ENCODE assay signal across 34 cellular contexts in the genomic region with DNA sequence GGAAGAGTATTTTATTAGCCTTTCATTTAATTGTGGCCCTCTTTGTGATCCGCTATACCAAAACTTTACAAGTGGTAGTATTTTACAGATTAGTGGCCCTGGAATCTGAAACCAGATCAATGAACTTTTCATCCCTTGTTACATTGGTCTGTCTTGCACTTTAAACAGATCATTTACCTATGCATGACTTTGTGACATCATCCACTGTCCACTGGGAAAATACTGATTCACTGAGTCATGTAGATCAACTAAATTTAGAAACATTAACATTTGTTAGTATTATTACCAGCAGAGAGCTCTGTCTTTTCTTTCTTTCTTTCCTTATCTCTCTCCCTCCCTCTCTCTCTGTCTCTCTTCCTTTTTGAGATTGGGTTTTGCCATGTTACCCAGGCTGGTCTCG. TPM values are rescaled to one million over a fixed set of nuclear protein-coding genes. Genes with fewer than 3 reads are reported as not detected.
DNase-seq lines count a peak whose midpoint lies in the region; ATAC-seq, FAIRE-seq and TF ChIP-seq lines count a peak whose summit lies in the region.
"Had no signal": no experiment of that assay in that cellular context is flagged by ENCODE, and none has a peak within 500 bp of the region (broad histone marks: within the 10 kb centered on the region; RNA-seq: fewer than 3 reads in every experiment).

No MANE protein-coding gene starts in this region.

- H3K27me3 ChIP-seq in HCT116 (ENCODE audit: insufficient read depth, low read length) (peaks cover 26% of the 10 kb centered on the region), astrocyte (ENCODE audit: insufficient read depth, low read length) (no peaks in the 10 kb centered on the region), WERI-Rb-1 (ENCODE audit: insufficient read depth, low read depth, severe bottlenecking) (no peaks in the 10 kb centered on the region)
- H3K27me3 ChIP-seq: BLaER1 treated with 17β-estradiol and CSF1 and Interleukin-3, amounts not matched to agents 10 nM and 100 nM; upper lobe of left lung had no signal

- no peak for FAIRE-seq in astrocyte (lab: Jason Lieb, UNC)
- FAIRE-seq: K562 had no signal

- ATAC-seq in HCT116 (0 out of 2 replicates have a peak, but pooled peaks have one; percentile 36), HG02884 (IDR thresholded peaks at IDR 0.05; ENCODE audit: unreplicated experiment) (no peak)
- ATAC-seq: activated CD4-positive, alpha-beta T cell treated with anti-CD3 and anti-CD28 coated beads for 36 hours; activated CD8-positive, alpha-beta T cell treated with anti-CD3 and anti-CD28 coated beads for 36 hours; K562; left ventricle myocardium superior had no signal

- H3K36me3 ChIP-seq in HCT116 (ENCODE audit: control insufficient read depth in 1 of 2, insufficient read depth in 2 of 2, low read length in 2 of 2) = no peaks in the 10 kb centered on the region
- no peaks in the 10 kb centered on the region for H3K36me3 ChIP-seq in astrocyte (ENCODE audit: insufficient read depth, low read length)
- no peaks in the 10 kb centered on the region for H3K36me3 ChIP-seq in WERI-Rb-1
- H3K36me3 ChIP-seq: BLaER1 treated with 17β-estradiol and CSF1 and Interleukin-3, amounts not matched to agents 10 nM and 100 nM; MG63; upper lobe of left lung had no signal

- intact Hi-C loops in HCT116 (cut with micrococcal nuclease) = no loop called here

- peak; percentile 14 for DNase-seq in ACHN
- no peak for DNase-seq in HCT116 (ENCODE audit: low read depth, low spot score)
- peak; percentile 42 for DNase-seq in astrocyte (ENCODE audit: low read depth)
- DNase-seq in iris pigment epithelial cell (ENCODE audit: low read depth) = peak; percentile 36
- no peak for DNase-seq in WERI-Rb-1
- no peak for DNase-seq in cerebellum (ENCODE audit: low spot score)
- DNase-seq in NK-92 (lab: John Stamatoyannopoulos, UW; ENCODE audit: unreplicated experiment) = no peak
- DNase-seq: activated CD4-positive, alpha-beta T cell treated with anti-CD3 and anti-CD28 coated beads for 36 hours; activated CD8-positive, alpha-beta memory T cell treated with anti-CD3 and anti-CD28 coated beads, Interleukin-2, amount 50 U/mL, for 48 hours; activated CD8-positive, alpha-beta T cell treated with anti-CD3 and anti-CD28 coated beads for 36 hours; activated naive CD4-positive, alpha-beta T cell treated with anti-CD3 and anti-CD28 coated beads, Interleukin-2, amount 50 U/mL, for 16 hours; DMS79 treated with DMSO at 0.1 percent for 48 hours; erythroblast; GOT3; islet precursor cell; left ventricle myocardium superior; MG63; naive B cell; NCI-H1105 treated with DMSO at 0.1 percent for 48 hours; NCI-H187 treated with DMSO at 0.1 percent for 48 hours; NCI-H2171; NCI-H510A; NK-92 treated with Interleukin-12 subunit alpha and Interleukin-12 subunit beta, amount 100 ng/mL, for 24 hours; nucleus accumbens; SHP77 treated with DMSO at 0.1 percent for 48 hours; stimulated activated CD4-positive, alpha-beta T cell treated with anti-CD3 and anti-CD28 coated beads, Interleukin-15, amount 100 ng/mL, for 24 hours; stimulated activated CD4-positive, alpha-beta T cell treated with anti-CD3 and anti-CD28 coated beads, Interleukin-4, amount 100 ng/mL, for 4 hours; substantia nigra; upper lobe of left lung had no signal

- RAD21 ChIA-PET in HCT116 (lab: Charles Lee; ENCODE audit: low non-redundant PET in 1 of 2, low total read pairs in 2 of 2, uncharacterized antibody in 2 of 2, unreplicated experiment in 2 of 2) = no interaction called here

- H3K4me3 Mint-ChIP-seq in astrocyte (ENCODE audit: unreplicated experiment) = no peak overlapping the region
- H3K4me3 Mint-ChIP-seq: activated CD4-positive, alpha-beta T cell treated with anti-CD3 and anti-CD28 coated beads for 36 hours; activated CD8-positive, alpha-beta T cell treated with anti-CD3 and anti-CD28 coated beads for 36 hours; naive B cell had no signal

- H3K9me2 ChIP-seq in HCT116 (ENCODE audit: insufficient read depth) = no peaks in the 10 kb centered on the region

- H3K9me3 Mint-ChIP-seq in astrocyte (ENCODE audit: unreplicated experiment) = no peaks in the 10 kb centered on the region
- H3K9me3 Mint-ChIP-seq: activated CD8-positive, alpha-beta T cell treated with anti-CD3 and anti-CD28 coated beads for 36 hours had no signal

- H4K20me1 ChIP-seq in HCT116 (ENCODE audit: insufficient read depth) (no peaks in the 10 kb centered on the region), astrocyte (ENCODE audit: insufficient read depth, low read length) (no peaks in the 10 kb centered on the region)
- H4K20me1 ChIP-seq: BLaER1 treated with 17β-estradiol and CSF1 and Interleukin-3, amounts not matched to agents 10 nM and 100 nM had no signal

- H3K36me3 Mint-ChIP-seq in astrocyte (ENCODE audit: low read depth, unreplicated experiment) = no peaks in the 10 kb centered on the region
- H3K36me3 Mint-ChIP-seq: naive B cell had no signal

- H3K9me3 ChIP-seq in HCT116 (ENCODE audit: control insufficient read depth in 1 of 2, insufficient read depth in 1 of 2, low read depth in 1 of 2, low read length in 2 of 2) (no peaks in the 10 kb centered on the region), astrocyte (ENCODE audit: insufficient read depth, low read depth, low read length) (no peaks in the 10 kb centered on the region), WERI-Rb-1 (ENCODE audit: severe bottlenecking) (no peaks in the 10 kb centered on the region)
- H3K9me3 ChIP-seq: MG63, upper lobe of left lung had no signal

- H3K4me1 Mint-ChIP-seq in astrocyte (ENCODE audit: low read depth, unreplicated experiment) = peaks cover 7% of the 10 kb centered on the region
- H3K4me1 Mint-ChIP-seq: activated CD4-positive, alpha-beta T cell treated with anti-CD3 and anti-CD28 coated beads for 36 hours; naive B cell had no signal

- no TSS peak for BruUV-seq in HCT116 (replicated peaks; lab: Mats Ljungman, UMichigan)

- no peak for TF ChIP-seq RAD21 in HCT116 (IDR thresholded peaks at IDR 0.05; ENCODE audit: low read depth)

- H3K27ac ChIP-seq in HCT116 (ENCODE audit: low read depth, low read length) (no peak overlapping the region), astrocyte (ENCODE audit: low read depth, low read length) (no peak overlapping the region), WERI-Rb-1 (no peak overlapping the region)
- H3K27ac ChIP-seq: BLaER1 treated with 17β-estradiol and CSF1 and Interleukin-3, amounts not matched to agents 10 nM and 100 nM; upper lobe of left lung had no signal

- H3K79me2 ChIP-seq in HCT116 (ENCODE audit: insufficient read depth, low read length) (no peaks in the 10 kb centered on the region), astrocyte (ENCODE audit: insufficient read depth, low read length) (no peaks in the 10 kb centered on the region)

- H3K9ac ChIP-seq in HCT116 (ENCODE audit: low read length) = no peak overlapping the region
- H3K9ac ChIP-seq in astrocyte (ENCODE audit: low read length) = no peak overlapping the region
- H3K9ac ChIP-seq: BLaER1 treated with 17β-estradiol and CSF1 and Interleukin-3, amounts not matched to agents 10 nM and 100 nM had no signal

- H2AFZ ChIP-seq in HCT116 (ENCODE audit: low read depth, low read length, poor library complexity, severe bottlenecking) = no peak overlapping the region
- no peak overlapping the region for H2AFZ ChIP-seq in astrocyte (ENCODE audit: low read depth, low read length)

- H3K4me1 ChIP-seq in HCT116 (ENCODE audit: control insufficient read depth in 1 of 2, insufficient read depth in 2 of 2, low read length in 2 of 2) (peaks cover 3 to 9% of the 10 kb centered on the region in 2 experiments; a peak in 3 of 4 replicates), astrocyte (ENCODE audit: insufficient read depth, low read length) (no peaks in the 10 kb centered on the region)
- H3K4me1 ChIP-seq: upper lobe of left lung had no signal

- POLR2A ChIA-PET in HCT116 (lab: Charles Lee) = no interaction called here

- H3K4me3 ChIP-seq in HCT116 (replicated peaks in 1 of 2; ENCODE audit: low read depth in 1 of 2, low read length in 2 of 2) (no peak overlapping the region), astrocyte (ENCODE audit: insufficient read depth, low read depth, low read length) (no peak overlapping the region), WERI-Rb-1 (ENCODE audit: low read depth, low read length) (no peak overlapping the region)
- H3K4me3 ChIP-seq: BLaER1 treated with 17β-estradiol and CSF1 and Interleukin-3, amounts not matched to agents 10 nM and 100 nM; K562; MG63; upper lobe of left lung had no signal

- H3K4me2 ChIP-seq in HCT116 (ENCODE audit: low read length) = peak overlapping the region; percentile 46
- H3K4me2 ChIP-seq in astrocyte (ENCODE audit: low read length) = peak overlapping the region; percentile 43

- CTCF ChIA-PET in HCT116 (lab: Charles Lee) = interaction anchor here (1.0 kb wide), 1 partner anchor 66 kb away, joined by 3 read pairs; no protein-coding TSS in a partner anchor

- no peak for TF ChIP-seq CTCF in HCT116 (IDR thresholded peaks at IDR 0.05 in 2 of 3, conservative IDR thresholded peaks at IDR 0.05 in 1 of 3; ENCODE audit: borderline replicate concordance in 1 of 3, insufficient read depth in 1 of 3, low read depth in 2 of 3, low read length in 2 of 3)
- no peak for TF ChIP-seq CTCF in astrocyte (IDR thresholded peaks at IDR 0.05; ENCODE audit: insufficient read depth, low read depth, low read length)
- TF ChIP-seq CTCF in WERI-Rb-1 (IDR thresholded peaks at IDR 0.05; ENCODE audit: low read depth, low read length) = no peak

- no peak for TF ChIP-seq POLR2A in HCT116 (IDR thresholded peaks at IDR 0.05; ENCODE audit: borderline replicate concordance, extremely low read depth, insufficient read depth, insufficient read length)

- in situ Hi-C loops in ACHN (cut with HindIII; ENCODE audit: low pct_ligation_motif_present, low pct_unique_long_range_greater_than_20kb, low sequenced_read_pairs) = no loop called here

- H3K27ac Mint-ChIP-seq in astrocyte (ENCODE audit: unreplicated experiment) = peak overlapping the region; percentile 70
- H3K27ac Mint-ChIP-seq: activated CD4-positive, alpha-beta T cell treated with anti-CD3 and anti-CD28 coated beads for 36 hours; activated CD8-positive, alpha-beta T cell treated with anti-CD3 and anti-CD28 coated beads for 36 hours; naive B cell; progenitor cell of endocrine pancreas had no signal

- peaks cover 7% of the 10 kb centered on the region for H3K27me3 Mint-ChIP-seq in astrocyte (ENCODE audit: low read depth, unreplicated experiment)

TF ChIP-seq in HCT116, 20 proteins besides CTCF, POLR2A, EP300 and RAD21 (continues in another document):
- TF ChIP-seq SP1 (IDR thresholded peaks at IDR 0.05; ENCODE audit: low read depth) (no peak), FOSL1 (IDR thresholded peaks at IDR 0.05; ENCODE audit: low read depth) (no peak), ELF1 (IDR thresholded peaks at IDR 0.05; ENCODE audit: borderline replicate concordance, low read depth) (no peak), CEBPB (IDR thresholded peaks at IDR 0.05; ENCODE audit: low read depth) (no peak), TCF7L2 (IDR thresholded peaks at IDR 0.05; ENCODE audit: borderline replicate concordance, extremely low read depth, insufficient read depth, insufficient read length) (no peak)

RNA-seq across cellular contexts. Expression of a gene that starts 17.5 kb away (rescaled TPM):
- total RNA-seq in HCT116 (2021; ENCODE audit: unreplicated experiment) = not detected
- polyA plus RNA-seq in HCT116 (2012) = not detected in 2 replicates
- total RNA-seq in astrocyte = 0.34 and 1.9 TPM in 2 replicates
- 42.9 TPM for total RNA-seq in cerebellum
- total RNA-seq: activated CD4-positive, alpha-beta T cell treated with anti-CD3 and anti-CD28 coated beads for 36 hours; activated CD8-positive, alpha-beta T cell treated with anti-CD3 and anti-CD28 coated beads for 36 hours; HT-29; K562; left ventricle myocardium superior; upper lobe of left lung had no signal
- polyA plus RNA-seq: K562 had no signal

Comparison
In these comparisons a context has a peak if more than half of its experiments do, and no peak if none do; other contexts are left out.
1. DNase-seq: peak in ACHN (single experiment), astrocyte (single experiment) and iris pigment epithelial cell (single experiment); none in HCT116 (single experiment), WERI-Rb-1 (single experiment), cerebellum (single experiment) and NK-92 (single experiment).
2. RNA of a gene that starts 17.5 kb away (total RNA-seq): 42.9 TPM in cerebellum (single experiment); 0.34 to 1.9 TPM in astrocyte and not detected in HCT116 (single experiment); every median in the first group is over 10 times any median in the second.